In the genomic region with DNA sequence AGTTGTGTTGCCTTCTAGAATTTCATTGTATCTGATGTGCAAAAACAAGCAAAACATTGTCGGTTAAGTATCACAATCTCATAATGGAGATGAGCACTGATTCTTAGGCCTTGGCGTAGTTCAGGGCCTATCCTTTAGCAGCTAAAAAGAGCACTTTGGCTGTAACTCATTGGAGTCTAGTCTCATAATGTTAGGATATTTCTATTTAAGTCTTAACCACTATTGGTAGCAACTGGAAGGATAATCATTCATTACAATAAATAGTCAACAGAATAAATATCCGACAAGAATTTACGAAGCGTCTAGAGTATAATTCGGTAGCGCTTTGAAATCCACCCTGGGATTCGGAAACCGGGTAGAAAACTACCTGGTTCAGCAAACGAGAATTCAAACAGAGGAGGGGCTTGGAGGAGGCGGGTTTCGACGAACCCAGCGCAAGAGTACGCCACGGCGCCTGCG, we compare ENCODE assay signal across 8 cellular contexts. TPM values are rescaled to one million over a fixed set of nuclear protein-coding genes. Genes with fewer than 3 reads are reported as not detected.
DNase-seq lines count a peak whose midpoint lies in the region; ATAC-seq, FAIRE-seq and TF ChIP-seq lines count a peak whose summit lies in the region.

No MANE protein-coding gene starts in this region.

- TF ChIP-seq CTCF in Caco-2 (IDR thresholded peaks at IDR 0.05; ENCODE audit: insufficient read depth in 1 of 2, low read depth in 1 of 2, low read length in 1 of 2, severe bottlenecking in 1 of 2, unreplicated experiment in 1 of 2) (no peak), K562 (IDR thresholded peaks at IDR 0.05 in 2 of 3, conservative IDR thresholded peaks at IDR 0.05 in 1 of 3; ENCODE audit: insufficient read depth in 2 of 3, low read depth in 1 of 3, low read length in 3 of 3) (0 out of 6 replicates have a peak, but pooled peaks of 1 of the 3 experiments have one; percentile 5), smooth muscle cell (IDR thresholded peaks at IDR 0.05; ENCODE audit: borderline replicate concordance, insufficient read depth, poor library complexity, severe bottlenecking) (no peak)

- CTCF ChIA-PET in Caco-2 (lab: Charles Lee): interaction anchor here (1.5 kb wide), 1 partner anchor 26 kb away, joined by 7 read pairs; no protein-coding TSS in a partner anchor
- CTCF ChIA-PET in K562 (lab: Yijun Ruan, JAX; ENCODE audit: low intra/inter-chr PET ratio): no interaction called here

- H3K36me3 Mint-ChIP-seq in Caco-2 (ENCODE audit: insufficient read depth, unreplicated experiment): peaks cover under 1% of the 10 kb centered on the region

- peak overlapping the region; percentile 95 to 99 for H3K9ac ChIP-seq in K562 (ENCODE audit: insufficient read depth in 1 of 2, low read depth in 2 of 2, low read length in 2 of 2)
- peak overlapping the region; percentile 95 for H3K9ac ChIP-seq in smooth muscle cell (ENCODE audit: low read depth)

- peak; percentile 87 for FAIRE-seq in K562 (lab: Jason Lieb, UNC)

- H4K20me1 ChIP-seq in K562 (replicated peaks; ENCODE audit: control insufficient read depth, insufficient read depth, low read length): peaks cover 15% of the 10 kb centered on the region
- peaks cover 37% of the 10 kb centered on the region for H4K20me1 ChIP-seq in smooth muscle cell (ENCODE audit: low read depth)

- H3K4me3 ChIP-seq in Caco-2 (ENCODE audit: low read depth, low read length): peak overlapping the region; percentile 74
- peak overlapping the region; percentile 89 for H3K4me3 ChIP-seq in K562
- peak overlapping the region; percentile 87 for H3K4me3 ChIP-seq in smooth muscle cell

- BruUV-seq in Caco-2 (replicated peaks; lab: Mats Ljungman, UMichigan) (no TSS peak), K562 (replicated peaks; lab: Mats Ljungman, UMichigan) (TSS peak; percentile 90)

- H3K27me3 ChIP-seq in Caco-2 (replicated peaks; ENCODE audit: control insufficient read depth, insufficient read depth, low read length): no peaks in the 10 kb centered on the region
- H3K27me3 ChIP-seq in K562 (ENCODE audit: control insufficient read depth in 2 of 2, insufficient read depth in 2 of 2, low read length in 2 of 2): no peaks in the 10 kb centered on the region
- H3K27me3 ChIP-seq in smooth muscle cell (ENCODE audit: low read depth): no peaks in the 10 kb centered on the region

- H3K27ac Mint-ChIP-seq in Caco-2 (ENCODE audit: unreplicated experiment): no peak overlapping the region

- H3K4me2 ChIP-seq in K562 (ENCODE audit: insufficient read depth, low read length) (peak overlapping the region; percentile 100), smooth muscle cell (peak overlapping the region; percentile 84)

- H3K9me1 ChIP-seq in K562 (ENCODE audit: control insufficient read depth, insufficient read depth, low read length): no peaks in the 10 kb centered on the region

- in situ Hi-C loops in K562 (cut with MboI): no loop called here

- peak; percentile 70 for ATAC-seq in GM19043 (IDR thresholded peaks at IDR 0.05; ENCODE audit: low read depth, unreplicated experiment)
- peak; percentile 77 for ATAC-seq in HG03196 (IDR thresholded peaks at IDR 0.05; ENCODE audit: unreplicated experiment)
- peak; percentile 81 for ATAC-seq in K562

- H3K79me2 ChIP-seq in K562 (ENCODE audit: control insufficient read depth, insufficient read depth, low read length) (peaks cover 41% of the 10 kb centered on the region), smooth muscle cell (ENCODE audit: low read depth) (peaks cover 37% of the 10 kb centered on the region)

- no peaks in the 10 kb centered on the region for H3K9me3 Mint-ChIP-seq in Caco-2 (ENCODE audit: unreplicated experiment)

- peaks cover 5% of the 10 kb centered on the region for H3F3A ChIP-seq in smooth muscle cell (ENCODE audit: low read depth)

- no peak for TF ChIP-seq POLR2A in K562 (conservative IDR thresholded peaks at IDR 0.05)

- H3K27me3 Mint-ChIP-seq in Caco-2 (ENCODE audit: insufficient read depth, unreplicated experiment): no peaks in the 10 kb centered on the region

- WGBS in K562 (ENCODE audit: insufficient coverage, low coverage, missing lambda C conversion rate): 0% methylated on average over 18 of the region's 18 CpGs
- WGBS in smooth muscle cell (ENCODE audit: low lambda C conversion rate): 4% methylated on average over 18 of the region's 18 CpGs

- no peak for TF ChIP-seq RAD21 in K562 (CRISPR knock-in tag; conservative IDR thresholded peaks at IDR 0.05 in 1 of 2, IDR thresholded peaks at IDR 0.05 in 1 of 2)

- intact Hi-C loops in Caco-2 (cut with micrococcal nuclease; ENCODE audit: unreplicated experiment) (loop anchor here (1.0 to 10.0 kb wide), 3 partner anchors 26 to 579 kb away; a partner anchor contains a TSS), K562 (cut with micrococcal nuclease) (loop anchor here (10.0 kb wide), 1 partner anchor 579 kb away; a partner anchor contains a TSS)

- no peaks in the 10 kb centered on the region for H3K36me3 ChIP-seq in Caco-2 (ENCODE audit: control insufficient read depth, insufficient read depth, low read length)
- H3K36me3 ChIP-seq in K562 (ENCODE audit: control insufficient read depth, insufficient read depth, low read length): peaks cover 3% of the 10 kb centered on the region; the same call in 1 of the 3 replicates
- H3K36me3 ChIP-seq in smooth muscle cell (ENCODE audit: low read depth): no peaks in the 10 kb centered on the region

- H3K9me3 ChIP-seq in Caco-2 (no peaks in the 10 kb centered on the region), K562 (replicated peaks; ENCODE audit: control insufficient read depth, insufficient read depth, low read depth, low read length) (no peaks in the 10 kb centered on the region), smooth muscle cell (replicated peaks; ENCODE audit: low read depth) (no peaks in the 10 kb centered on the region)

- TF ChIP-seq EP300 in K562 (IDR thresholded peaks at IDR 0.05; ENCODE audit: low read length): no peak

- H3K27ac ChIP-seq in K562 (ENCODE audit: extremely low read depth, low read depth, low read length) (peak overlapping the region; percentile 100), smooth muscle cell (ENCODE audit: low read depth) (peak overlapping the region; percentile 96)

- H3K4me1 ChIP-seq in Caco-2 (peaks cover 29% of the 10 kb centered on the region), K562 (replicated peaks in 1 of 2; ENCODE audit: control insufficient read depth in 2 of 2, insufficient read depth in 2 of 2, low read length in 2 of 2) (peaks cover 7 to 39% of the 10 kb centered on the region in 2 experiments; a peak in 4 of 5 replicates), smooth muscle cell (ENCODE audit: low read depth) (peaks cover 19% of the 10 kb centered on the region)

- no peak overlapping the region for H3K4me3 Mint-ChIP-seq in Caco-2 (ENCODE audit: unreplicated experiment)

- H2AFZ ChIP-seq in K562 (ENCODE audit: low read depth, low read length): peak overlapping the region; percentile 99
- H2AFZ ChIP-seq in smooth muscle cell (ENCODE audit: low read depth): peak overlapping the region; percentile 91

- POLR2A ChIA-PET in Caco-2 (lab: Charles Lee): interaction anchor here (1.1 to 1.6 kb wide), 2 partner anchors 59 to 174 kb away, joined by 7 to 9 read pairs; a partner anchor contains a TSS
- POLR2A ChIA-PET in K562 (lab: Yijun Ruan, JAX): interaction anchor here (0.5 to 1.7 kb wide), 6 partner anchors 15 to 322 kb away, joined by 3 to 6 read pairs (median 3); no protein-coding TSS in a partner anchor

- peaks cover 41% of the 10 kb centered on the region for H3K4me1 Mint-ChIP-seq in Caco-2 (ENCODE audit: low read depth, unreplicated experiment)

- peak; percentile 95 to 97 for DNase-seq in Caco-2
- DNase-seq in T follicular helper cell (ENCODE audit: low read depth): peak; percentile 84
- peak; percentile 84 to 95 (median 92) for DNase-seq in K562 (ENCODE audit: extremely low read depth in 1 of 4, low spot score in 3 of 4)
- peak; percentile 92 for DNase-seq in iPS-NIHi11 (ENCODE audit: low spot score)
- no peak for DNase-seq in smooth muscle cell (lab: John Stamatoyannopoulos, UW; ENCODE audit: unreplicated experiment)
- no peak for DNase-seq in inferior parietal cortex (ENCODE audit: extremely low spot score)

RNA-seq across cellular contexts. Expression of a gene that starts 0.5 kb away (rescaled TPM):
- total RNA-seq in Caco-2 (2022) (68.3 and 75.5 TPM in 2 replicates), K562 (2014; rRNA removed) (33.0 and 34.4 TPM in 2 replicates), K562 (2014; rRNA removed; fragmentation: Illumina TruSeq; extraction: Trizol) (57.1 and 62.6 TPM in 2 replicates), K562 (2015; rRNA removed; fragmentation: Illumina TruSeq; extraction: Trizol) (51.5 and 55.1 TPM in 2 replicates), K562 (2021) (47.4 and 47.8 TPM in 2 replicates), smooth muscle cell (24.7 and 38.7 TPM in 2 replicates)
- 50.8 and 171 TPM in 2 replicates for total RNA-seq in K562 (2011; cell fraction: chromatin; rRNA removed; ENCODE audit: low replicate concordance)
- 21.7 and 26.6 TPM in 2 replicates for total RNA-seq in K562 (2011; cell fraction: nucleolus; rRNA removed)
- total RNA-seq in K562 (2011; cell fraction: nucleoplasm; rRNA removed): 72.6 and 106 TPM in 2 replicates
- polyA plus RNA-seq in K562 (2011; rRNA removed) (61.6 and 99.5 TPM in 2 replicates), K562 (2014; fragmentation: Illumina TruSeq; extraction: Trizol) (41.9 and 43.1 TPM in 2 replicates), K562 (2014; fragmentation: Nextera tagmentation; extraction: Ambion mirVana) (100 to 1,000 TPM; 108 to 110 TPM), K562 (2014; rRNA removed) (47.3 and 48.0 TPM in 2 replicates), smooth muscle cell (18.6 and 26.7 TPM in 2 replicates)
- 16.1 and 24.9 TPM in 2 replicates for polyA plus RNA-seq in K562 (2011; cell fraction: cytosol; rRNA removed)
- 39.1 and 51.7 TPM in 2 replicates for polyA plus RNA-seq in K562 (2011; cell fraction: nucleus; rRNA removed)
- 32.5 and 74.9 TPM in 2 replicates for polyA plus RNA-seq in K562 (2012)
- 67.8 and 85.7 TPM in 2 replicates for polyA minus RNA-seq in K562 (2011; rRNA and poly(A)+ RNA removed)
- polyA minus RNA-seq in K562 (2011; cell fraction: cytosol; rRNA and poly(A)+ RNA removed): 20.5 and 31.8 TPM in 2 replicates
- polyA minus RNA-seq in K562 (2011; cell fraction: nucleus; rRNA and poly(A)+ RNA removed): 45.6 and 53.3 TPM in 2 replicates

RNA-seq across cellular contexts. Expression of a gene that starts 57.9 kb away (rescaled TPM):
- total RNA-seq in Caco-2 (2022) (81.3 and 82.0 TPM in 2 replicates), K562 (2014; rRNA removed) (33.2 and 41.6 TPM in 2 replicates), K562 (2014; rRNA removed; fragmentation: Illumina TruSeq; extraction: Trizol) (56.9 and 62.7 TPM in 2 replicates), K562 (2015; rRNA removed; fragmentation: Illumina TruSeq; extraction: Trizol) (50.6 and 58.5 TPM in 2 replicates), K562 (2021) (44.5 and 50.3 TPM in 2 replicates), smooth muscle cell (63.0 and 75.3 TPM in 2 replicates)
- total RNA-seq in K562 (2011; cell fraction: chromatin; rRNA removed; ENCODE audit: low replicate concordance): 35.6 and 59.4 TPM in 2 replicates
- 24.7 and 28.0 TPM in 2 replicates for total RNA-seq in K562 (2011; cell fraction: nucleolus; rRNA removed)
- 38.5 and 43.4 TPM in 2 replicates for total RNA-seq in K562 (2011; cell fraction: nucleoplasm; rRNA removed)
- polyA plus RNA-seq in K562 (2011; rRNA removed) (151 and 179 TPM in 2 replicates), K562 (2014; fragmentation: Illumina TruSeq; extraction: Trizol) (54.2 and 55.5 TPM in 2 replicates), K562 (2014; fragmentation: Nextera tagmentation; extraction: Ambion mirVana) (100 to 1,000 TPM; 183 to 196 TPM), K562 (2014; rRNA removed) (55.0 and 66.1 TPM in 2 replicates), smooth muscle cell (71.1 and 75.1 TPM in 2 replicates)
- 66.9 and 70.7 TPM in 2 replicates for polyA plus RNA-seq in K562 (2011; cell fraction: cytosol; rRNA removed)
- 126 and 221 TPM in 2 replicates for polyA plus RNA-seq in K562 (2011; cell fraction: nucleus; rRNA removed)
- polyA plus RNA-seq in K562 (2012): 55.3 and 62.5 TPM in 2 replicates
- polyA minus RNA-seq in K562 (2011; rRNA and poly(A)+ RNA removed): 58.4 and 60.5 TPM in 2 replicates
- polyA minus RNA-seq in K562 (2011; cell fraction: cytosol; rRNA and poly(A)+ RNA removed): 18.7 and 21.0 TPM in 2 replicates
- 15.2 and 25.2 TPM in 2 replicates for polyA minus RNA-seq in K562 (2011; cell fraction: nucleus; rRNA and poly(A)+ RNA removed)

Comparison
In these comparisons a context has a peak if more than half of its experiments do, and no peak if none do; other contexts are left out.
1. DNase-seq: peak in Caco-2 (2 of 2), T follicular helper cell (single experiment), K562 (4 of 4) and iPS-NIHi11 (single experiment); none in smooth muscle cell (single experiment) and inferior parietal cortex (single experiment).
2. Peak in every context shown above with its lines, with median percentiles within 50 percentile points of each other: H3K4me3 ChIP-seq and ATAC-seq.